Comparison of ENCODE assay signal across 8 cellular contexts in the genomic region with DNA sequence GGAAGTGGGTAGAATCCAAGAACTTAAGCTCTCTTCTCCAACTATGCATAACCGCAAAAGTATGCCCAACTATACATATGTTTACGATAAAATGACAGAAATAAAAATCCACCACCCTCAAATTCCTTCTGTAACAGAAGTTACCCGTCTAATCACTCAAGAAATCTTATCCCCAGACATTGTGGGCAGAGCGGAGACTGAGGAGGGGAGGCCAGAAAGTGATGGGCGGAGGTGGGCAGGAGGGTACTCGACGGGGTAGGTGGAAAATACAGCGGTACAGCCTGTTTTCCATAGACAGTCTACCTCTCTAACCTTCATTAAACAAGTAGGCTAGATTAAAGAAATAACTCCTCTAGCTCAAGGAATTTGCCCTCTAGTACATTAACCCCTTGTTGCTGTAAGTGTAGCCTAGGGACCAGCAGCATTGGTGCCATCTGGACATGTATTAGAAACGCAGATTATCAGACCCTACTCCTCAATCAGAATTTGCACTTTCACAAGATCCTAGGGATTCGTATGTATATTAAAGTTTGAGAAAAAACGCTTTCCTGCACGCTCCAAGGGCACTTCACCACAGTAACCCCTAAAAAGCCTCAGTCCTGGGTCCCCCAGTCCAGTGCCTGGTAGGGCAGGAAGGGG. TPM values are rescaled to one million over a fixed set of nuclear protein-coding genes. Genes with fewer than 3 reads are reported as not detected.
DNase-seq lines count a peak whose midpoint lies in the region; ATAC-seq, FAIRE-seq and TF ChIP-seq lines count a peak whose summit lies in the region.

No MANE protein-coding gene starts in this region.

- TF ChIP-seq CTCF in RWPE2 (IDR thresholded peaks at IDR 0.05; ENCODE audit: poor library complexity, severe bottlenecking): no peak
- TF ChIP-seq CTCF in fibroblast of pulmonary artery (IDR thresholded peaks at IDR 0.05; ENCODE audit: low read length, missing control alignments): no peak

- H3K4me3 ChIP-seq in RWPE2 (ENCODE audit: severe bottlenecking) (peak overlapping the region; percentile 86), fibroblast of pulmonary artery (replicated peaks; ENCODE audit: low read depth, low read length) (peak overlapping the region; percentile 85), small intestine (ENCODE audit: low read depth in 1 of 2, low read length in 2 of 2) (peak overlapping the region; percentile 85 to 95)

- H3K27ac Mint-ChIP-seq in T-helper 2 cell treated with Interferon-gamma antibody and Interleukin-4, amounts not matched to agents 5 μg/mL and 100 μg/mL, for 36 hours: peak overlapping the region; percentile 99

- H3K27ac ChIP-seq in RWPE2 (ENCODE audit: poor library complexity, severe bottlenecking) (peak overlapping the region; percentile 81), small intestine (ENCODE audit: low read depth in 1 of 2, low read length in 1 of 2) (peak overlapping the region; percentile 65 to 99)

- no peaks in the 10 kb centered on the region for H3K9me3 ChIP-seq in RWPE2 (ENCODE audit: severe bottlenecking)
- H3K9me3 ChIP-seq in small intestine (ENCODE audit: control insufficient read depth, low read depth): no peaks in the 10 kb centered on the region

- peaks cover 4% of the 10 kb centered on the region for H3K36me3 ChIP-seq in RWPE2 (ENCODE audit: low read depth)
- no peaks in the 10 kb centered on the region for H3K36me3 ChIP-seq in small intestine (ENCODE audit: control insufficient read depth in 2 of 2, insufficient read depth in 2 of 2, low read length in 2 of 2)

- H3K4me3 Mint-ChIP-seq in T-helper 2 cell treated with Interferon-gamma antibody and Interleukin-4, amounts not matched to agents 5 μg/mL and 100 μg/mL, for 36 hours: peak overlapping the region; percentile 100

- H3K4me1 Mint-ChIP-seq in T-helper 2 cell treated with Interferon-gamma antibody and Interleukin-4, amounts not matched to agents 5 μg/mL and 100 μg/mL, for 36 hours (ENCODE audit: low read depth): peaks cover 22% of the 10 kb centered on the region

- DNase-seq in T-helper 2 cell treated with Interferon-gamma antibody and Interleukin-4, amounts not matched to agents 5 μg/mL and 100 μg/mL, for 36 hours (ENCODE audit: low spot score): no peak
- DNase-seq in T-helper 2 cell (no peak), RWPE2 (ENCODE audit: low spot score) (no peak), fibroblast of pulmonary artery (ENCODE audit: low read depth) (no peak), small intestine (no peak), RPMI8226 (no peak), NCI-H345 treated with DMSO at 0.1 percent for 48 hours (lab: John Stamatoyannopoulos, UW; ENCODE audit: unreplicated experiment) (no peak)

- H3K36me3 Mint-ChIP-seq in T-helper 2 cell treated with Interferon-gamma antibody and Interleukin-4, amounts not matched to agents 5 μg/mL and 100 μg/mL, for 36 hours (ENCODE audit: low read depth): peaks cover 6% of the 10 kb centered on the region

- no peaks in the 10 kb centered on the region for H3K9me3 Mint-ChIP-seq in T-helper 2 cell treated with Interferon-gamma antibody and Interleukin-4, amounts not matched to agents 5 μg/mL and 100 μg/mL, for 36 hours

- H3K27me3 ChIP-seq in RWPE2 (ENCODE audit: insufficient read depth, poor library complexity, severe bottlenecking): no peaks in the 10 kb centered on the region
- H3K27me3 ChIP-seq in small intestine (ENCODE audit: control insufficient read depth in 2 of 2, insufficient read depth in 2 of 2, low read length in 2 of 2): no peaks in the 10 kb centered on the region

- 10 to 27% (median 18%) methylated on average over 12 of the region's 12 CpGs for WGBS in small intestine, 3 donors

- FAIRE-seq in small intestine (lab: Jason Lieb, UNC): no peak

- H3K4me1 ChIP-seq in RWPE2 (ENCODE audit: insufficient read depth, poor library complexity, severe bottlenecking) (peaks cover 14% of the 10 kb centered on the region), small intestine (ENCODE audit: control insufficient read depth in 2 of 2, insufficient read depth in 1 of 2, low read depth in 1 of 2, low read length in 1 of 2) (peaks cover 2% of the 10 kb centered on the region in 2 donors)

- H3K27me3 Mint-ChIP-seq in T-helper 2 cell treated with Interferon-gamma antibody and Interleukin-4, amounts not matched to agents 5 μg/mL and 100 μg/mL, for 36 hours (ENCODE audit: low read depth): no peaks in the 10 kb centered on the region

- ATAC-seq in HG02759 (IDR thresholded peaks at IDR 0.05; ENCODE audit: unreplicated experiment) (peak; percentile 7), RWPE2 (ENCODE audit: low read depth) (peak; percentile 2; the same call in 1 of the 3 replicates)

RNA-seq across cellular contexts. Expression of a gene that starts 0.6 kb away (rescaled TPM):
- polyA plus RNA-seq in small intestine: 1 to 10 TPM in 2 of 3 donors, under 1 TPM in 1; 0.67 to 1.9 (median 1.1) TPM

RNA-seq across cellular contexts. Expression of a gene that starts 0.7 kb away (rescaled TPM):
- polyA plus RNA-seq in small intestine: 10 to 100 TPM; 15.8 to 25.0 (median 18.1) TPM
